8 cellular contexts compared by ENCODE assay signal in genomic region chr7:152462995-152463713, GRCh38. TPM values are rescaled to one million over a fixed set of nuclear protein-coding genes. Genes with fewer than 3 reads are reported as not detected.
DNase-seq lines count a peak whose midpoint lies in the region; ATAC-seq and TF ChIP-seq lines count a peak whose summit lies in the region.

No MANE protein-coding gene starts in this region.

- no peaks in the 10 kb centered on the region for H4K20me1 ChIP-seq in MM.1S (ENCODE audit: insufficient read depth, low read length)

- no peaks in the 10 kb centered on the region for H3K9me3 Mint-ChIP-seq in activated T-cell treated with anti-CD3 and anti-CD28 coated beads, Interleukin-2, amount 50 U/mL, for 4 hours
- H3K9me3 Mint-ChIP-seq in activated naive CD8-positive, alpha-beta T cell (ENCODE audit: low read depth), result no peaks in the 10 kb centered on the region

- no peaks in the 10 kb centered on the region for H3K79me2 ChIP-seq in MM.1S (ENCODE audit: low read length)

- peak overlapping the region; percentile 83 for H3K4me3 ChIP-seq in HAP-1
- peak overlapping the region; percentile 89 for H3K4me3 ChIP-seq in MM.1S (ENCODE audit: low read length)
- peak overlapping the region; percentile 88 for H3K4me3 ChIP-seq in rectal smooth muscle tissue (ENCODE audit: low read length)

- H3K9me2 ChIP-seq in MM.1S (replicated peaks; ENCODE audit: insufficient read depth, low read length), result no peaks in the 10 kb centered on the region

- DNase-seq in activated T-cell treated with anti-CD3 and anti-CD28 coated beads, Interleukin-2, amount 50 U/mL, for 4 hours, result no peak
- DNase-seq in activated T-cell treated with anti-CD3 and anti-CD28 coated beads, Interleukin-2, amount 50 U/mL, for 48 hours, result no peak
- DNase-seq in HAP-1 (ENCODE audit: low spot score in 2 of 2), result peak; percentile 62 to 68
- no peak for DNase-seq in MM.1S
- no peak for DNase-seq in left cardiac atrium
- no peak for DNase-seq in NCI-H1048 (lab: John Stamatoyannopoulos, UW)

- H2AFZ ChIP-seq in MM.1S (ENCODE audit: low read length), result peak overlapping the region; percentile 99

- no peak for TF ChIP-seq CTCF in MM.1S (IDR thresholded peaks at IDR 0.05; ENCODE audit: low read length)

- H3K9ac ChIP-seq in MM.1S (ENCODE audit: low read length) (peak overlapping the region; percentile 64), rectal smooth muscle tissue (ENCODE audit: low read length) (peak overlapping the region; percentile 25)

- peaks cover 18% of the 10 kb centered on the region for H3K4me1 ChIP-seq in HAP-1
- H3K4me1 ChIP-seq in MM.1S (ENCODE audit: low read length), result no peaks in the 10 kb centered on the region
- peaks cover 3% of the 10 kb centered on the region for H3K4me1 ChIP-seq in rectal smooth muscle tissue (ENCODE audit: control insufficient read depth, insufficient read depth, low read length)

- peak overlapping the region; percentile 56 for H3K4me2 ChIP-seq in MM.1S (ENCODE audit: low read depth, low read length)

- H3K4me1 Mint-ChIP-seq in activated T-cell treated with anti-CD3 and anti-CD28 coated beads, Interleukin-2, amount 50 U/mL, for 4 hours (ENCODE audit: low read depth), result peaks cover 11% of the 10 kb centered on the region
- H3K4me1 Mint-ChIP-seq in activated naive CD8-positive, alpha-beta T cell (ENCODE audit: low read depth), result peaks cover 6% of the 10 kb centered on the region

- H3K27ac Mint-ChIP-seq in activated naive CD8-positive, alpha-beta T cell, result peak overlapping the region; percentile 70

- intact Hi-C loops in left cardiac atrium (cut with DNase I), result loop anchor here in 1 of 2 donors (10.0 kb wide), 1 partner anchor 212 kb away; the partner anchor contains the start of gene XRCC2

- peak overlapping the region; percentile 93 for H3K4me3 Mint-ChIP-seq in activated T-cell treated with anti-CD3 and anti-CD28 coated beads, Interleukin-2, amount 50 U/mL, for 4 hours
- peak overlapping the region; percentile 93 for H3K4me3 Mint-ChIP-seq in activated naive CD8-positive, alpha-beta T cell

- H3K27me3 ChIP-seq in HAP-1 (ENCODE audit: low read depth) (no peaks in the 10 kb centered on the region), MM.1S (replicated peaks; ENCODE audit: insufficient read depth, low read length) (no peaks in the 10 kb centered on the region), rectal smooth muscle tissue (ENCODE audit: control insufficient read depth, insufficient read depth, low read length) (no peaks in the 10 kb centered on the region)

- H3K36me3 ChIP-seq in HAP-1 (replicated peaks), result peaks cover 7% of the 10 kb centered on the region; the same call in 1 of the 2 replicates
- H3K36me3 ChIP-seq in MM.1S (replicated peaks; ENCODE audit: insufficient read depth, low read length), result no peaks in the 10 kb centered on the region
- no peaks in the 10 kb centered on the region for H3K36me3 ChIP-seq in rectal smooth muscle tissue (ENCODE audit: control insufficient read depth, insufficient read depth, low read length)

- ATAC-seq in activated T-cell treated with anti-CD3 and anti-CD28 coated beads, Interleukin-2, amount 50 U/mL, for 4 hours, result peak; percentile 3 to 4
- peak; percentile 1 to 5 for ATAC-seq in left cardiac atrium

- in situ Hi-C loops in HAP-1 (cut with MboI; ENCODE audit: low sequenced_read_pairs), result no loop called here

- H3K9me3 ChIP-seq in HAP-1, result no peaks in the 10 kb centered on the region
- H3K9me3 ChIP-seq in MM.1S (replicated peaks; ENCODE audit: insufficient read depth, low read length), result no peaks in the 10 kb centered on the region

- no peaks in the 10 kb centered on the region for H3K27me3 Mint-ChIP-seq in activated T-cell treated with anti-CD3 and anti-CD28 coated beads, Interleukin-2, amount 50 U/mL, for 4 hours (ENCODE audit: low read depth)
- H3K27me3 Mint-ChIP-seq in activated naive CD8-positive, alpha-beta T cell, result no peaks in the 10 kb centered on the region

- H3K27ac ChIP-seq in MM.1S (ENCODE audit: low read length) (no peak overlapping the region), rectal smooth muscle tissue (ENCODE audit: low read depth, low read length) (peak overlapping the region; percentile 91)

- no peaks in the 10 kb centered on the region for H3K36me3 Mint-ChIP-seq in activated T-cell treated with anti-CD3 and anti-CD28 coated beads, Interleukin-2, amount 50 U/mL, for 4 hours (ENCODE audit: insufficient read depth)
- no peaks in the 10 kb centered on the region for H3K36me3 Mint-ChIP-seq in activated naive CD8-positive, alpha-beta T cell

- H3F3A ChIP-seq in MM.1S (ENCODE audit: insufficient read depth, low read length), result peaks cover 9% of the 10 kb centered on the region; the same call in 1 of the 2 replicates

RNA-seq across cellular contexts. Expression of gene KMT2C, which starts 27.4 kb away (rescaled TPM):
- total RNA-seq in activated T-cell treated with anti-CD3 and anti-CD28 coated beads, Interleukin-2, amount 50 U/mL, for 4 hours, result 10 to 100 TPM; 41.6 to 48.5 (median 41.6) TPM
- total RNA-seq in left cardiac atrium, result 10 to 100 TPM; 42.5 to 43.3 TPM

Comparison
In these comparisons a context has a peak if more than half of its experiments do, and no peak if none do; other contexts are left out.
1. DNase-seq: peak in HAP-1 (2 of 2); none in activated T-cell treated with anti-CD3 and anti-CD28 coated beads, Interleukin-2, amount 50 U/mL, for 4 hours (single experiment), activated T-cell treated with anti-CD3 and anti-CD28 coated beads, Interleukin-2, amount 50 U/mL, for 48 hours (0 of 2), MM.1S (single experiment), left cardiac atrium (single experiment) and NCI-H1048 (single experiment).
2. Peak in every context shown above with its lines, with median percentiles within 50 percentile points of each other: H3K4me3 ChIP-seq.